Comparison of ENCODE assay signal across 24 cellular contexts in genomic region chrX:42106556-42106955, GRCh38.
"Had no signal": no experiment of that assay in that cellular context is flagged by ENCODE, and none has a peak within 500 bp of the region (broad histone marks: within the 10 kb centered on the region; RNA-seq: fewer than 3 reads in every experiment).

No MANE protein-coding gene starts in this region.

- H3K9me3 ChIP-seq: esophagus squamous epithelium, left lung, ovary, psoas muscle, sigmoid colon, testis, tibial artery had no signal

- H3K36me3 ChIP-seq: esophagus squamous epithelium, left lung, ovary, sigmoid colon, tibial artery had no signal

- H3K27ac ChIP-seq: coronary artery, esophagus squamous epithelium, left lung, ovary, psoas muscle, sigmoid colon, testis, tibial artery had no signal

- FAIRE-seq: endometrium, kidney had no signal

- ATAC-seq: effector memory CD8-positive, alpha-beta T cell; left lung; naive thymus-derived CD4-positive, alpha-beta T cell; psoas muscle; right cardiac atrium; stimulated activated naive CD8-positive, alpha-beta T cell treated with anti-CD3 and anti-CD28 coated beads, Interleukin-15, Interleukin-2, amounts not matched to agents 100 U/mL and 50 U/mL, for 24 hours had no signal

- H3K4me3 ChIP-seq: coronary artery, esophagus squamous epithelium, left lung, ovary, psoas muscle, sigmoid colon, testis, tibial artery had no signal

- H3K4me1 ChIP-seq: esophagus squamous epithelium, left lung, psoas muscle, sigmoid colon, testis had no signal

- H3K27me3 ChIP-seq: esophagus squamous epithelium, left lung, ovary, sigmoid colon, testis, tibial artery had no signal

- DNase-seq: central memory CD4-positive, alpha-beta T cell; effector memory CD8-positive, alpha-beta T cell; erythroblast; esophagus squamous epithelium; foreskin melanocyte; kidney; left lung; mesendoderm; midbrain; naive thymus-derived CD4-positive, alpha-beta T cell; occipital lobe; ovary; posterior cingulate gyrus; psoas muscle; right cardiac atrium; sigmoid colon; stimulated activated CD4-positive, alpha-beta T cell treated with anti-CD3 and anti-CD28 coated beads, Interleukin-2, amount 100 ng/mL, for 24 hours; stimulated activated CD4-positive, alpha-beta T cell treated with anti-CD3 and anti-CD28 coated beads, Interleukin-4, amount 100 ng/mL, for 24 hours; stimulated activated naive CD8-positive, alpha-beta T cell treated with anti-CD3 and anti-CD28 coated beads, Interleukin-15, Interleukin-2, amounts not matched to agents 100 U/mL and 50 U/mL, for 24 hours; substantia nigra; testis; tibial artery had no signal
